13 cellular contexts compared by ENCODE assay signal in the genomic region with DNA sequence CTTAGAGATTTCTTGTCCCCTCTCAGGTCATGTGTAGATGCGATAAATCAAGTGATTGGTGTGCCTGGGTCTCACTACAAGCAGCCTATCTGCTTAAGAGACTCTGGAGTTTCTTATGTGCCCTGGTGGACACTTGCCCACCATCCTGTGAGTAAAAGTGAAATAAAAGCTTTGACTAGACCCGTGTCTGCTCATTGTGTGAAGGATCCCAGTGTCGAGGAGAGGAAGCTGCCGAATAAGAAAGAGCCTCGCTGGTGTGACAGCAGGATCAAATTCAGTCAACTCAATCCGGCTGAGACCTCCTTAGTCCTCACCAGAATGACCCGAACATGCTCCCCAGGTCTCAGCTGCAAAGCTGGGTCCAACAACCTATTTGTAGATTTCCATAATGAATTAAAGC. TPM values are rescaled to one million over a fixed set of nuclear protein-coding genes. Genes with fewer than 3 reads are reported as not detected.
DNase-seq lines count a peak whose midpoint lies in the region; ATAC-seq and TF ChIP-seq lines count a peak whose summit lies in the region.
"Had no signal": no experiment of that assay in that cellular context is flagged by ENCODE, and none has a peak within 500 bp of the region (broad histone marks: within the 10 kb centered on the region; RNA-seq: fewer than 3 reads in every experiment).

No MANE protein-coding gene starts in this region.

- no TSS peak for BruUV-seq in A673 (replicated peaks; lab: Mats Ljungman, UMichigan)

- H3K9me3 Mint-ChIP-seq in activated CD4-positive, alpha-beta T cell treated with anti-CD3 and anti-CD28 coated beads, Interleukin-2, amount 10 ng/mL, durations not matched to agents 24 days and 14 days = peaks cover 4% of the 10 kb centered on the region
- peaks cover 9% of the 10 kb centered on the region for H3K9me3 Mint-ChIP-seq in activated CD8-positive, alpha-beta T cell treated with anti-CD3 and anti-CD28 coated beads, Interleukin-2, amount 10 ng/mL, durations not matched to agents 7 days and 5 days (ENCODE audit: insufficient read depth)

- no peak overlapping the region for H3K27ac ChIP-seq in lower lobe of right lung
- no peak overlapping the region for H3K27ac ChIP-seq in A673 (ENCODE audit: low read depth, low read length, poor library complexity, severe bottlenecking)

- H3K4me3 Mint-ChIP-seq in activated CD4-positive, alpha-beta T cell treated with anti-CD3 and anti-CD28 coated beads, Interleukin-2, amount 10 ng/mL, durations not matched to agents 24 days and 14 days = peak overlapping the region; percentile 98
- peak overlapping the region; percentile 56 for H3K4me3 Mint-ChIP-seq in activated CD8-positive, alpha-beta T cell treated with anti-CD3 and anti-CD28 coated beads, Interleukin-2, amount 10 ng/mL, durations not matched to agents 7 days and 5 days

- no peaks in the 10 kb centered on the region for H3K27me3 Mint-ChIP-seq in activated CD4-positive, alpha-beta T cell treated with anti-CD3 and anti-CD28 coated beads, Interleukin-2, amount 10 ng/mL, durations not matched to agents 24 days and 14 days
- no peaks in the 10 kb centered on the region for H3K27me3 Mint-ChIP-seq in activated CD8-positive, alpha-beta T cell treated with anti-CD3 and anti-CD28 coated beads, Interleukin-2, amount 10 ng/mL, durations not matched to agents 7 days and 5 days (ENCODE audit: low read depth)

- CTCF ChIA-PET in activated CD8-positive, alpha-beta T cell treated with anti-CD3 and anti-CD28 coated beads, Interleukin-2, amount 10 ng/mL, durations not matched to agents 7 days and 5 days (lab: Charles Lee) = interaction anchor here (0.7 to 15.2 kb wide), 24 partner anchors 8 to 291 kb away, joined by 3 to 229 read pairs (median 4); a partner anchor contains a TSS
- CTCF ChIA-PET in A673 (lab: Charles Lee) = interaction anchor here (0.8 kb wide), 1 partner anchor 31 kb away, joined by 4 read pairs; no protein-coding TSS in a partner anchor

- ATAC-seq in HG03108 (IDR thresholded peaks at IDR 0.05; ENCODE audit: unreplicated experiment) = peak; percentile 24
- peak; percentile 3 for ATAC-seq in activated CD8-positive, alpha-beta T cell treated with anti-CD3 and anti-CD28 coated beads, Interleukin-2, amount 10 ng/mL, durations not matched to agents 7 days and 5 days
- ATAC-seq in lower lobe of right lung = no peak

- TF ChIP-seq CTCF in lower lobe of right lung (IDR thresholded peaks at IDR 0.05) = no peak
- TF ChIP-seq CTCF in A673 (conservative IDR thresholded peaks at IDR 0.05; ENCODE audit: low read depth, low read length) = no peak

- peak overlapping the region; percentile 99 for H3K27ac Mint-ChIP-seq in activated CD4-positive, alpha-beta T cell treated with anti-CD3 and anti-CD28 coated beads, Interleukin-2, amount 10 ng/mL, durations not matched to agents 24 days and 14 days
- H3K27ac Mint-ChIP-seq in activated CD8-positive, alpha-beta T cell treated with anti-CD3 and anti-CD28 coated beads, Interleukin-2, amount 10 ng/mL, durations not matched to agents 7 days and 5 days = peak overlapping the region; percentile 99

- H3K36me3 Mint-ChIP-seq in activated CD4-positive, alpha-beta T cell treated with anti-CD3 and anti-CD28 coated beads, Interleukin-2, amount 10 ng/mL, durations not matched to agents 24 days and 14 days (ENCODE audit: low read depth) = peaks cover 80% of the 10 kb centered on the region
- peaks cover 79% of the 10 kb centered on the region for H3K36me3 Mint-ChIP-seq in activated CD8-positive, alpha-beta T cell treated with anti-CD3 and anti-CD28 coated beads, Interleukin-2, amount 10 ng/mL, durations not matched to agents 7 days and 5 days (ENCODE audit: low read depth)

- DNase-seq in activated CD4-positive, alpha-beta T cell treated with anti-CD3 and anti-CD28 coated beads, Interleukin-2, amount 10 ng/mL, durations not matched to agents 24 days and 14 days = peak; percentile 80
- no peak for DNase-seq in activated CD4-positive, alpha-beta T cell treated with anti-CD3 and anti-CD28 coated beads, Interleukin-2, amount 50 U/mL, for 4 hours
- DNase-seq in activated CD8-positive, alpha-beta T cell treated with anti-CD3 and anti-CD28 coated beads, Interleukin-2, amount 10 ng/mL, durations not matched to agents 7 days and 5 days = peak; percentile 58
- peak; percentile 67 for DNase-seq in stimulated activated CD8-positive, alpha-beta memory T cell treated with anti-CD3 and anti-CD28 coated beads, Interleukin-4, amount 100 ng/mL, for 48 hours
- DNase-seq in RKO (ENCODE audit: low spot score) (no peak), lower lobe of right lung (no peak), A673 (ENCODE audit: low spot score) (no peak)
- DNase-seq: foreskin melanocyte, NCI-H1694 treated with DMSO at 0.1 percent for 48 hours had no signal

- POLR2A ChIA-PET in activated CD8-positive, alpha-beta T cell treated with anti-CD3 and anti-CD28 coated beads, Interleukin-2, amount 10 ng/mL, durations not matched to agents 7 days and 5 days (lab: Charles Lee) = interaction anchor here (0.6 to 24.5 kb wide), 21 partner anchors 9 to 289 kb away, joined by 3 to 548 read pairs (median 6); a partner anchor contains a TSS
- POLR2A ChIA-PET in A673 (lab: Charles Lee; ENCODE audit: low non-redundant PET) = no interaction called here

- H3K27me3 ChIP-seq in lower lobe of right lung (ENCODE audit: low read depth) (no peaks in the 10 kb centered on the region), A673 (replicated peaks; ENCODE audit: insufficient read depth, low read depth, low read length, poor library complexity) (peaks cover 5% of the 10 kb centered on the region)

- peaks cover 87% of the 10 kb centered on the region for H3K4me1 Mint-ChIP-seq in activated CD4-positive, alpha-beta T cell treated with anti-CD3 and anti-CD28 coated beads, Interleukin-2, amount 10 ng/mL, durations not matched to agents 24 days and 14 days
- H3K4me1 Mint-ChIP-seq in activated CD8-positive, alpha-beta T cell treated with anti-CD3 and anti-CD28 coated beads, Interleukin-2, amount 10 ng/mL, durations not matched to agents 7 days and 5 days (ENCODE audit: low read depth) = peaks cover 93% of the 10 kb centered on the region

- H3K9me3 ChIP-seq in lower lobe of right lung = no peaks in the 10 kb centered on the region
- H3K9me3 ChIP-seq in A673 (ENCODE audit: low read depth, low read length, poor library complexity, severe bottlenecking) = peaks cover 6% of the 10 kb centered on the region

- no peaks in the 10 kb centered on the region for H3K36me3 ChIP-seq in lower lobe of right lung
- H3K36me3 ChIP-seq in A673 (ENCODE audit: insufficient read depth, low read length, poor library complexity, severe bottlenecking) = no peaks in the 10 kb centered on the region

- intact Hi-C loops in activated CD4-positive, alpha-beta T cell treated with anti-CD3 and anti-CD28 coated beads, Interleukin-2, amount 10 ng/mL, durations not matched to agents 24 days and 14 days (cut with micrococcal nuclease) = loop anchor here (1.0 to 2.0 kb wide), 9 partner anchors 11 to 291 kb away; a partner anchor contains a TSS
- intact Hi-C loops in lower lobe of right lung (cut with DNase I) = no loop called here
- intact Hi-C loops in A673 (cut with micrococcal nuclease; ENCODE audit: unreplicated experiment) = no loop called here

- H3K4me1 ChIP-seq in lower lobe of right lung (peaks cover 18% of the 10 kb centered on the region), A673 (ENCODE audit: insufficient read depth, low read length, poor library complexity, severe bottlenecking) (no peaks in the 10 kb centered on the region)

- no peak overlapping the region for H3K4me3 ChIP-seq in lower lobe of right lung
- H3K4me3 ChIP-seq in A673 (ENCODE audit: low read depth, low read length, poor library complexity, severe bottlenecking) = no peak overlapping the region

RNA-seq across cellular contexts. Expression of a gene that starts 14.8 kb away (rescaled TPM):
- 500 and 501 TPM in 2 replicates for total RNA-seq in activated CD4-positive, alpha-beta T cell treated with anti-CD3 and anti-CD28 coated beads, Interleukin-2, amount 10 ng/mL, durations not matched to agents 24 days and 14 days
- 100 to 1,000 TPM; 186 to 189 TPM for total RNA-seq in activated CD8-positive, alpha-beta T cell treated with anti-CD3 and anti-CD28 coated beads, Interleukin-2, amount 10 ng/mL, durations not matched to agents 7 days and 5 days
- total RNA-seq in lower lobe of right lung (9.8 TPM), A673 (2021) (not detected in 2 replicates)
- total RNA-seq: A172, HT1080, pulmonary artery endothelial cell had no signal

Comparison
In these comparisons a context has a peak if more than half of its experiments do, and no peak if none do; other contexts are left out.
1. DNase-seq: peak in activated CD4-positive, alpha-beta T cell treated with anti-CD3 and anti-CD28 coated beads, Interleukin-2, amount 10 ng/mL, durations not matched to agents 24 days and 14 days (single experiment), activated CD8-positive, alpha-beta T cell treated with anti-CD3 and anti-CD28 coated beads, Interleukin-2, amount 10 ng/mL, durations not matched to agents 7 days and 5 days (single experiment) and stimulated activated CD8-positive, alpha-beta memory T cell treated with anti-CD3 and anti-CD28 coated beads, Interleukin-4, amount 100 ng/mL, for 48 hours (single experiment); none in activated CD4-positive, alpha-beta T cell treated with anti-CD3 and anti-CD28 coated beads, Interleukin-2, amount 50 U/mL, for 4 hours (0 of 2), RKO (single experiment), lower lobe of right lung (single experiment) and A673 (single experiment).
2. ATAC-seq: peak in HG03108 (single experiment) and activated CD8-positive, alpha-beta T cell treated with anti-CD3 and anti-CD28 coated beads, Interleukin-2, amount 10 ng/mL, durations not matched to agents 7 days and 5 days (single experiment); none in lower lobe of right lung (0 of 2).
3. RNA of a gene that starts 14.8 kb away (total RNA-seq): 500 to 501 TPM in activated CD4-positive, alpha-beta T cell treated with anti-CD3 and anti-CD28 coated beads, Interleukin-2, amount 10 ng/mL, durations not matched to agents 24 days and 14 days and 186 to 189 TPM in activated CD8-positive, alpha-beta T cell treated with anti-CD3 and anti-CD28 coated beads, Interleukin-2, amount 10 ng/mL, durations not matched to agents 7 days and 5 days; 9.8 TPM in lower lobe of right lung (single experiment) and not detected in A673; every median in the first group is over 10 times any median in the second.